ENCODE assay signal across 15 cellular contexts in the genomic region with DNA sequence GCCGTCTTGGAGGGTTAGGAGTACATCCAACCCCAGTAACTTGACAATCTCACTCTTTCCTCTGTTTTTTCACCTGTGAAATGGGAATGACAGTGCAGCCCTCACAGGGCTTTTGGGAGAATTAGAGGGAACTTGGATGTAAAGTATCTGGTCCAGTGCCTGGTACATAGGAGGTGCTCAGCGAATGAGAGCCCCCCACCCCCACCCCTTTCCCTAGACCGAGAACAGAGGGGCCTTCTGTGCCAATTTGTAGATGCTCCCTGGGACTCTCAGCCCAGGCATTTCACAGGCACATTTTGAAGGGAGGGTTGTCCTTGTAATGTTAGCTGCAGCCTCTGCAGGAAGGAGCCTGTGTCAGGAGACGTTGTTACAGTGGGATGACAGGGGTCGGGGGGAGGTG. TPM values are rescaled to one million over a fixed set of nuclear protein-coding genes. Genes with fewer than 3 reads are reported as not detected.
DNase-seq lines count a peak whose midpoint lies in the region; ATAC-seq and TF ChIP-seq lines count a peak whose summit lies in the region.
"Had no signal": no experiment of that assay in that cellular context is flagged by ENCODE, and none has a peak within 500 bp of the region (broad histone marks: within the 10 kb centered on the region; RNA-seq: fewer than 3 reads in every experiment).

No MANE protein-coding gene starts in this region.

- H3K4me3 Mint-ChIP-seq in endodermal cell: no peak overlapping the region
- H3K4me3 Mint-ChIP-seq: CD4-positive, CD25-positive, alpha-beta regulatory T cell had no signal

- H3K4me1 Mint-ChIP-seq in endodermal cell: no peaks in the 10 kb centered on the region
- H3K4me1 Mint-ChIP-seq: CD4-positive, CD25-positive, alpha-beta regulatory T cell had no signal

- peak; percentile 23 for DNase-seq in activated CD8-positive, alpha-beta memory T cell treated with anti-CD3 and anti-CD28 coated beads, Interleukin-2, amount 50 U/mL, for 48 hours
- DNase-seq in activated CD8-positive, alpha-beta memory T cell treated with anti-CD3 and anti-CD28 coated beads, Interleukin-2, amount 50 U/mL, for 4 hours: no peak
- peak; percentile 27 for DNase-seq in endodermal cell
- DNase-seq in left lobe of liver (ENCODE audit: low spot score): peak; percentile 18
- no peak for DNase-seq in kidney glomerular epithelial cell (lab: John Stamatoyannopoulos, UW)
- DNase-seq: BE2C; C1 segment of cervical spinal cord; Caco-2; CD4-positive, CD25-positive, alpha-beta regulatory T cell; DMS79; GDM1 had no signal

- peaks cover 31% of the 10 kb centered on the region for H3K36me3 ChIP-seq in endodermal cell (ENCODE audit: control insufficient read depth, insufficient read depth, low read length)

- no peak overlapping the region for H3K9ac ChIP-seq in endodermal cell (ENCODE audit: extremely low read depth, low read length, poor library complexity, severe bottlenecking)

- peaks cover 59% of the 10 kb centered on the region for H3K36me3 Mint-ChIP-seq in endodermal cell (ENCODE audit: low read depth)
- H3K36me3 Mint-ChIP-seq: CD4-positive, CD25-positive, alpha-beta regulatory T cell had no signal

- no peaks in the 10 kb centered on the region for H3K4me1 ChIP-seq in endodermal cell (ENCODE audit: control insufficient read depth, insufficient read depth, low read length)
- H3K4me1 ChIP-seq: Caco-2, HAP-1 had no signal

- H3K27ac Mint-ChIP-seq in endodermal cell: no peak overlapping the region
- H3K27ac Mint-ChIP-seq: CD4-positive, CD25-positive, alpha-beta regulatory T cell had no signal

- ATAC-seq in left lobe of liver (no peak), GM19035 (IDR thresholded peaks at IDR 0.05; ENCODE audit: unreplicated experiment) (no peak), HG02938 (IDR thresholded peaks at IDR 0.05; ENCODE audit: unreplicated experiment) (no peak)

- 93 to 94% methylated on average over 3 to 5 of the region's 5 CpGs for WGBS in endodermal cell (ENCODE audit: insufficient coverage in 1 of 2, insufficient read length in 1 of 2), 2 experiments

- H3K27me3 ChIP-seq in endodermal cell (ENCODE audit: control insufficient read depth, insufficient read depth, low read length, poor library complexity, severe bottlenecking): no peaks in the 10 kb centered on the region
- H3K27me3 ChIP-seq: BE2C had no signal

- H3K27ac ChIP-seq in endodermal cell (ENCODE audit: low read depth, low read length): no peak overlapping the region
- H3K27ac ChIP-seq: HL-60 had no signal

- H3K9me3 Mint-ChIP-seq in endodermal cell: no peaks in the 10 kb centered on the region

- no peak for TF ChIP-seq CTCF in endodermal cell (conservative IDR thresholded peaks at IDR 0.05)

- no peaks in the 10 kb centered on the region for H3K27me3 Mint-ChIP-seq in endodermal cell (ENCODE audit: insufficient read depth)

- H3K9me3 ChIP-seq in endodermal cell (ENCODE audit: control insufficient read depth, low read length): no peaks in the 10 kb centered on the region
- H3K9me3 ChIP-seq: BE2C, Caco-2, HAP-1 had no signal

- no peak overlapping the region for H3K4me3 ChIP-seq in endodermal cell (ENCODE audit: low read length)
- H3K4me3 ChIP-seq: HAP-1 had no signal

RNA-seq across cellular contexts. Expression of a gene that starts 47.1 kb away (rescaled TPM):
- 1 to 10 TPM in 1 of 2 donors, under 1 TPM in 1; 0.68 to 2.9 TPM for total RNA-seq in endodermal cell
- polyA plus RNA-seq in endodermal cell (2013, experiment 1 of 2): 0.32 TPM
- 0.58 TPM for polyA plus RNA-seq in endodermal cell (2013, experiment 2 of 2)
- 6,364 TPM for total RNA-seq in left lobe of liver
- total RNA-seq: CD4-positive, CD25-positive, alpha-beta regulatory T cell had no signal
- polyA plus RNA-seq: CD4-positive, CD25-positive, alpha-beta regulatory T cell had no signal

Comparison
In these comparisons a context has a peak if more than half of its experiments do, and no peak if none do; other contexts are left out.
1. DNase-seq: peak in activated CD8-positive, alpha-beta memory T cell treated with anti-CD3 and anti-CD28 coated beads, Interleukin-2, amount 50 U/mL, for 48 hours (single experiment), endodermal cell (single experiment) and left lobe of liver (single experiment); none in activated CD8-positive, alpha-beta memory T cell treated with anti-CD3 and anti-CD28 coated beads, Interleukin-2, amount 50 U/mL, for 4 hours (single experiment) and kidney glomerular epithelial cell (single experiment).
2. RNA of a gene that starts 47.1 kb away (total RNA-seq): 6,364 TPM in left lobe of liver (single experiment); 0.68 to 2.9 TPM in endodermal cell; every median in the first group is over 1,000 times any median in the second.